ENCODE assay signal across 23 cellular contexts in the genomic region with DNA sequence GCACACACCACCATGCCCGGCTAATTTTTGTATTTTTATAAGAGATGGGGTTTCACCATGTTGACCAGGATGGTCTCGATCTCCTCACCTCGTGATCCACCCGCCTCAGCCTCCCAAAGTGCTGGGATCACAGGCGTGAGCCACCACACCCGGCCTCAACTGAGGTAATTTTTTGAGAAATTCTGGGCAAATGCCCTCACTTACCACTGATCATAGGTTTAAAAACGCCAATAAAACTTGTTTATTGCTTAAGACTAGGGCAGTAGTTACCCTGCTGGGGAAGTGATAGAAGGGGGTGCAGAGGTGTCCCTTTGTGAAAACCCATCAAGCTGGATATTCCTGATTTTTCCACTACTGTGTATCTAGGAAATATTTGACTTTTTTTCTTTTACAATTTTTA.
"Had no signal": no experiment of that assay in that cellular context is flagged by ENCODE, and none has a peak within 500 bp of the region (broad histone marks: within the 10 kb centered on the region; RNA-seq: fewer than 3 reads in every experiment).

No MANE protein-coding gene starts in this region.

- H3K9me3 Mint-ChIP-seq: activated naive CD8-positive, alpha-beta T cell treated with anti-CD3 and anti-CD28 coated beads, Interleukin-2, amount 10 ng/mL, durations not matched to agents 7 days and 5 days had no signal

- H3K4me3 ChIP-seq: adrenal gland had no signal

- H3K27me3 ChIP-seq: adrenal gland had no signal

- H3K9me3 ChIP-seq: adrenal gland, SK-N-SH had no signal

- H3K9ac ChIP-seq: SK-N-SH had no signal

- H3K36me3 Mint-ChIP-seq: activated naive CD8-positive, alpha-beta T cell treated with anti-CD3 and anti-CD28 coated beads, Interleukin-2, amount 10 ng/mL, durations not matched to agents 7 days and 5 days had no signal

- ATAC-seq: activated CD4-positive, CD25-positive, alpha-beta regulatory T cell treated with anti-CD3 and anti-CD28 coated beads, Interleukin-2, amount 50 U/mL, for 24 hours; activated CD8-positive, alpha-beta T cell treated with anti-CD3 and anti-CD28 coated beads, Interleukin-2, amount 10 ng/mL, durations not matched to agents 7 days and 5 days; Right ventricle myocardium inferior had no signal

- H3K36me3 ChIP-seq: adrenal gland had no signal

- H3K27ac ChIP-seq: adrenal gland had no signal

- DNase-seq: activated CD4-positive, alpha-beta T cell treated with anti-CD3 and anti-CD28 coated beads for 4 hours; activated CD4-positive, alpha-beta T cell treated with anti-CD3 and anti-CD28 coated beads, Interleukin-2, amount 50 U/mL, for 4 hours; activated CD8-positive, alpha-beta memory T cell treated with anti-CD3 and anti-CD28 coated beads, Interleukin-2, amount 50 U/mL, for 48 hours; activated CD8-positive, alpha-beta T cell treated with anti-CD3 and anti-CD28 coated beads, Interleukin-2, amount 10 ng/mL, durations not matched to agents 7 days and 5 days; activated effector memory CD4-positive, alpha-beta T cell treated with Interleukin-2 at 50 U/mL for 16 hours; activated naive CD4-positive, alpha-beta T cell; activated naive CD8-positive, alpha-beta T cell treated with anti-CD3 and anti-CD28 coated beads, Interleukin-2, amount 10 ng/mL, durations not matched to agents 7 days and 5 days; activated T-cell treated with anti-CD3 and anti-CD28 coated beads, Interleukin-2, amount 50 U/mL, for 1 hour; adrenal gland; anterior cingulate cortex; cerebellar nuclear complex; Karpas-422; MM.1S; NCI-H1105 treated with DMSO at 0.1 percent for 48 hours; NCI-H1436 treated with DMSO at 0.1 percent for 48 hours; NCI-H187; NCI-H2081; NCI-H446; NCI-H524; RPMI8226; SK-N-SH had no signal

- H3K4me1 ChIP-seq: adrenal gland had no signal

- H3K9me2 ChIP-seq: SK-N-SH had no signal

- H3K27me3 Mint-ChIP-seq: activated naive CD8-positive, alpha-beta T cell treated with anti-CD3 and anti-CD28 coated beads, Interleukin-2, amount 10 ng/mL, durations not matched to agents 7 days and 5 days had no signal

- H3K4me2 ChIP-seq: SK-N-SH had no signal
